8 cellular contexts compared by ENCODE assay signal in the genomic region with DNA sequence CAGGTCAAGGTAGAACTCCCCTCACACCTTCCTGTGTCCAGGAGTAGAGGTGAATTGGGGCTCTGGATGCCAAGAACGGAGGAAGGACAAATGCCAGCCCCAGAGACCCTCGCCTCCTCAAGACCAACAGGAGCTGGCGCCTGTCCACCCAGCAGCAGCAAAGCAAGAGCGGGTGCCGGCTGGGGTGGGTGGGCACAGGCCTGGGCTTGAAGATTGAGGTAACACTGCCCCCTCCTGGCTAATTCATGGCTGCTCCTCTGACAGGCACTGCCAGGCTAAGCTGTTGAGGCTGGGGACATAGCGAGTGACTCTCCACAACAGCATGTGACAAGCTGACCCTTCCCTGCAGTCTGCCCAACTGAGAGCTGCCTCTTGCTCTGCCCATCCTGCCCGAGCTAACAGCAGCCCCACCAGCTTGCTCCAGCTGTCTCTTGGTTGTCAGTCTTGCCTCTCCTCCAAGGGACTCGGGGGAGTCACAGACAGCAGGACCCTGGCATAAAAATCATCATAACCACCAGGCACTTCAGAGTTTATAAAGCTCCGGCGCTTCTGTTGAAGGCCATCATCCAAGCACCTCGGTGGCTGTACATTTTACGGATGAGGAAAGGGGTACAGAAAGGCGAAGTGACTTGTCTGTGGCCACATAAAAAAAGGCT.
DNase-seq lines count a peak whose midpoint lies in the region; TF ChIP-seq lines count a peak whose summit lies in the region.
"Not testable (repeated sequence)": the region's sequence is repeated elsewhere in the genome, so short reads cannot be mapped to it uniquely, and the experiment has no call there.

No MANE protein-coding gene starts in this region.

- not testable (repeated sequence) for H3K27ac ChIP-seq in parathyroid adenoma
- H3K27ac ChIP-seq in tibial artery = peak overlapping the region; percentile 77 to 81

- H3K36me3 ChIP-seq in parathyroid adenoma (ENCODE audit: control insufficient read depth, insufficient read depth, low read length); tibial artery: not testable (repeated sequence)

- not testable (repeated sequence) for H2AFZ ChIP-seq in parathyroid adenoma

- H3K9ac ChIP-seq in parathyroid adenoma = not testable (repeated sequence)

- not testable (repeated sequence) for H3K4me3 ChIP-seq in parathyroid adenoma (ENCODE audit: low read depth, low read length); tibial artery

- TF ChIP-seq CTCF in LNCAP (IDR thresholded peaks at IDR 0.05) = peak; percentile 72
- TF ChIP-seq CTCF in parathyroid adenoma (IDR thresholded peaks at IDR 0.05) = peak; percentile 15
- peak; percentile 30 to 55 for TF ChIP-seq CTCF in tibial artery (IDR thresholded peaks at IDR 0.05)

- not testable (repeated sequence) for H3K4me2 ChIP-seq in parathyroid adenoma (ENCODE audit: low read length)

- DNase-seq in Daoy (ENCODE audit: low read depth) (peak; percentile 63), NOMO-1 treated with DMSO at 0.1 percent for 48 hours (lab: John Stamatoyannopoulos, UW; ENCODE audit: unreplicated experiment) (peak; percentile 40), cerebellum (ENCODE audit: low spot score) (peak; percentile 40), hypothalamus (lab: John Stamatoyannopoulos, UW) (peak in 39 of 51 donors; percentile 3 to 70 (median 41)), tibial artery (peak; percentile 38 to 81)
- DNase-seq in activated CD4-positive, alpha-beta T cell treated with anti-CD3 and anti-CD28 coated beads, Interleukin-2, amount 50 U/mL, for 48 hours = peak; percentile 48 to 62

- intact Hi-C loops in tibial artery (cut with DNase I; ENCODE audit: low total_unique reads) = not testable (repeated sequence)

- not testable (repeated sequence) for H3K9me3 ChIP-seq in parathyroid adenoma (ENCODE audit: control insufficient read depth, low read length); tibial artery

- H3K4me1 ChIP-seq in parathyroid adenoma = not testable (repeated sequence)
- peaks cover 0 to 25% (median 17%) of the 10 kb centered on the region in 4 donors for H3K4me1 ChIP-seq in tibial artery

- not testable (repeated sequence) for H3K27me3 ChIP-seq in parathyroid adenoma (ENCODE audit: control insufficient read depth, insufficient read depth, low read length); tibial artery

- H3K79me2 ChIP-seq in parathyroid adenoma = not testable (repeated sequence)

Comparison
In these comparisons a context has a peak if more than half of its experiments do, and no peak if none do; other contexts are left out.
1. CTCF ChIP-seq: peak in every context shown above with its lines; median percentile 72 in LNCAP; 42 in tibial artery; 15 in parathyroid adenoma.